Comparison of ENCODE assay signal across 8 cellular contexts in the genomic region with DNA sequence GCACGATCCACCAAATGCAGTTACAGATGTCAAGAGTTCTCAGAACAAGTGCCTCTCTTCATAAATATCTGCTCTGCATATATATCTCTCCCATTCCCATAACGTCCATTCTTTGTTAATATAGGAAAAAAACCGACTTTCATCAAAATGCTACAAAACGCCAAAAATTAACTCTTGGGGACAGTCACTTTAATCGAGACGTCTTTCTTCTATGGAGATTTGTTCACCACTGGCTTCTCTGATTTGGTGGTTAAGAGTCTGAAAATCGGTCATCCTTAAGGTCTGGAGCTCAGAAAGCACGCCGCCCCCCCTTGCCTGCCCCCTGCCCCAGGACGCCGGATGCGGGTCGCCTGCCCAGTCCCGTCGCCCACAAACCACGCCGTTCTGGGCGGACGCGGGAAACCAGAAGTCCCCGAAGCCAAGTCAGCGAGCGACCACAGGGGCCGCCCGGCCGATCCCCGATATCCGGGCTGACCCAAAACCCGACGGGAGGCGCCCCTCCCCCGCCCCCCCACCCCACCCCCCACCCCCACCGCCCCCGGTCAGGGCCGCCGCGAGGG.
DNase-seq lines count a peak whose midpoint lies in the region; ATAC-seq, FAIRE-seq and TF ChIP-seq lines count a peak whose summit lies in the region.
"Had no signal": no experiment of that assay in that cellular context is flagged by ENCODE, and none has a peak within 500 bp of the region (broad histone marks: within the 10 kb centered on the region; RNA-seq: fewer than 3 reads in every experiment).

No MANE protein-coding gene starts in this region.

- H3K27ac ChIP-seq in GM23338 (ENCODE audit: low read depth) (no peak overlapping the region), iPS DF 6.9 (ENCODE audit: low read length) (no peak overlapping the region), psoas muscle (no peak overlapping the region)

- WGBS in iPS DF 6.9 (ENCODE audit: insufficient coverage, insufficient read length), result no CpG with 5 or more reads among the region's 37 CpGs
- 3 to 5% (median 4%) methylated on average over 22 to 36 of the region's 37 CpGs for WGBS in psoas muscle, 3 donors

- peak overlapping the region; percentile 84 for H3K4me3 Mint-ChIP-seq in GM23338

- peak overlapping the region; percentile 90 for H2AFZ ChIP-seq in GM23338

- TF ChIP-seq CTCF in GM23338 (conservative IDR thresholded peaks at IDR 0.05; ENCODE audit: low read depth in 2 of 2) (no peak), psoas muscle (IDR thresholded peaks at IDR 0.05) (no peak)

- peaks cover 24% of the 10 kb centered on the region for H3K4me1 ChIP-seq in GM23338 (ENCODE audit: insufficient read depth)
- H3K4me1 ChIP-seq in iPS DF 6.9 (ENCODE audit: control insufficient read depth, insufficient read depth, low read length), result no peaks in the 10 kb centered on the region; the same call in none of the 2 replicates
- H3K4me1 ChIP-seq in psoas muscle, result no peaks in the 10 kb centered on the region

- ATAC-seq in GM23338, result peak; percentile 24
- no peak for ATAC-seq in psoas muscle

- H3K4me3 ChIP-seq in GM23338 (peak overlapping the region; percentile 69), iPS DF 6.9 (ENCODE audit: low read length) (peak overlapping the region; percentile 93; the same call in 1 of the 2 replicates), psoas muscle (peak overlapping the region; percentile 57)

- H3F3A ChIP-seq in GM23338 (replicated peaks; ENCODE audit: low read depth), result peaks cover 7% of the 10 kb centered on the region

- FAIRE-seq in GM12891 (lab: Jason Lieb, UNC), result no peak

- no peaks in the 10 kb centered on the region for H4K20me1 ChIP-seq in GM23338 (replicated peaks; ENCODE audit: insufficient read depth)

- no peak for TF ChIP-seq POLR2A in GM12891 (IDR thresholded peaks at IDR 0.05; ENCODE audit: low read depth, low read length)

- intact Hi-C loops in psoas muscle (cut with DNase I), result no loop called here

- H3K9me3 ChIP-seq in iPS DF 6.9 (ENCODE audit: control insufficient read depth, insufficient read depth, low read length) (no peaks in the 10 kb centered on the region), psoas muscle (no peaks in the 10 kb centered on the region)

- H3K27me3 Mint-ChIP-seq in GM23338 (ENCODE audit: insufficient read depth, low read depth, poor library complexity), result peaks cover 35% of the 10 kb centered on the region

- H3K4me2 ChIP-seq in GM23338, result peak overlapping the region; percentile 84

- DNase-seq in GM23338 (ENCODE audit: low spot score), result peak; percentile 60
- DNase-seq in SW480 (ENCODE audit: low spot score), result peak; percentile 22
- no peak for DNase-seq in iPS DF 6.9 (ENCODE audit: low read depth, low spot score)
- DNase-seq in psoas muscle, result no peak
- DNase-seq in NCI-H510A (lab: John Stamatoyannopoulos, UW), result no peak
- no peak for DNase-seq in GM12891 (ENCODE audit: insufficient read length, low spot score)
- DNase-seq in NCI-H748 treated with DMSO at 0.1 percent for 48 hours (lab: John Stamatoyannopoulos, UW), result no peak
- DNase-seq: T1000 had no signal

- peaks cover 13% of the 10 kb centered on the region for H3K79me2 ChIP-seq in GM23338 (replicated peaks; ENCODE audit: insufficient read depth)

- H3K4me1 Mint-ChIP-seq in GM23338, result peaks cover 34% of the 10 kb centered on the region

- no peak overlapping the region for H3K27ac Mint-ChIP-seq in GM23338

- no peaks in the 10 kb centered on the region; the same call in 2 of the 3 replicates for H3K9me3 Mint-ChIP-seq in GM23338

- peaks cover 5% of the 10 kb centered on the region; the same call in 1 of the 3 replicates for H3K36me3 Mint-ChIP-seq in GM23338 (ENCODE audit: low read depth)

- no peaks in the 10 kb centered on the region for H3K9me2 ChIP-seq in GM23338 (ENCODE audit: insufficient read depth)

- H3K36me3 ChIP-seq in GM23338 (ENCODE audit: insufficient read depth) (no peaks in the 10 kb centered on the region), iPS DF 6.9 (ENCODE audit: control insufficient read depth, insufficient read depth, low read length) (no peaks in the 10 kb centered on the region), psoas muscle (ENCODE audit: insufficient read depth in 1 of 2, low read depth in 1 of 2) (no peaks in the 10 kb centered on the region)

- H3K27me3 ChIP-seq in GM23338 (ENCODE audit: insufficient read depth) (peaks cover 39% of the 10 kb centered on the region), iPS DF 6.9 (ENCODE audit: control insufficient read depth, insufficient read depth, low read length) (peaks cover 6% of the 10 kb centered on the region; the same call in 1 of the 2 replicates), psoas muscle (ENCODE audit: insufficient read depth in 3 of 3, low read length in 2 of 3) (peaks cover 12 to 59% (median 14%) of the 10 kb centered on the region in 3 donors)

TF ChIP-seq in GM23338, 12 proteins besides CTCF, POLR2A, EP300 and RAD21 (continues in another document):
- TF ChIP-seq STAT1 (IDR thresholded peaks at IDR 0.05; ENCODE audit: unreplicated experiment) (no peak), EZH2 (IDR thresholded peaks at IDR 0.05; ENCODE audit: low read depth, unreplicated experiment) (peak; percentile 14), NANOG (IDR thresholded peaks at IDR 0.05; ENCODE audit: borderline replicate concordance) (no peak)
- TF ChIP-seq, protein P1, sequence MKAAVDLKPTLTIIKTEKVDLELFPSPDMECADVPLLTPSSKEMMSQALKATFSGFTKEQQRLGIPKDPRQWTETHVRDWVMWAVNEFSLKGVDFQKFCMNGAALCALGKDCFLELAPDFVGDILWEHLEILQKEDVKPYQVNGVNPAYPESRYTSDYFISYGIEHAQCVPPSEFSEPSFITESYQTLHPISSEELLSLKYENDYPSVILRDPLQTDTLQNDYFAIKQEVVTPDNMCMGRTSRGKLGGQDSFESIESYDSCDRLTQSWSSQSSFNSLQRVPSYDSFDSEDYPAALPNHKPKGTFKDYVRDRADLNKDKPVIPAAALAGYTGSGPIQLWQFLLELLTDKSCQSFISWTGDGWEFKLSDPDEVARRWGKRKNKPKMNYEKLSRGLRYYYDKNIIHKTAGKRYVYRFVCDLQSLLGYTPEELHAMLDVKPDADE (IDR thresholded peaks at IDR 0.05), result no peak

TF ChIP-seq in GM12891, 5 proteins besides CTCF, POLR2A, EP300 and RAD21:
- no peak for TF ChIP-seq POLR2AphosphoS5 (IDR thresholded peaks at IDR 0.05; ENCODE audit: low read depth, low read length)
- TF ChIP-seq POU2F2 (IDR thresholded peaks at IDR 0.05; ENCODE audit: low read depth, low read length), result no peak
- no peak for TF ChIP-seq PAX5 (IDR thresholded peaks at IDR 0.05; ENCODE audit: insufficient read depth, low read length, severe bottlenecking)
- TF ChIP-seq TAF1 (IDR thresholded peaks at IDR 0.05; ENCODE audit: low read depth, low read length), result no peak
- no peak for TF ChIP-seq SPI1 (IDR thresholded peaks at IDR 0.05; ENCODE audit: low read depth, low read length)

Comparison
In these comparisons a context has a peak if more than half of its experiments do, and no peak if none do; other contexts are left out.
1. DNase-seq: peak in GM23338 (single experiment) and SW480 (single experiment); none in iPS DF 6.9 (single experiment), psoas muscle (0 of 2), NCI-H510A (single experiment), GM12891 (single experiment) and NCI-H748 treated with DMSO at 0.1 percent for 48 hours (single experiment).
2. Peak in every context shown above with its lines, with median percentiles within 50 percentile points of each other: H3K4me3 ChIP-seq.